In the genomic region with DNA sequence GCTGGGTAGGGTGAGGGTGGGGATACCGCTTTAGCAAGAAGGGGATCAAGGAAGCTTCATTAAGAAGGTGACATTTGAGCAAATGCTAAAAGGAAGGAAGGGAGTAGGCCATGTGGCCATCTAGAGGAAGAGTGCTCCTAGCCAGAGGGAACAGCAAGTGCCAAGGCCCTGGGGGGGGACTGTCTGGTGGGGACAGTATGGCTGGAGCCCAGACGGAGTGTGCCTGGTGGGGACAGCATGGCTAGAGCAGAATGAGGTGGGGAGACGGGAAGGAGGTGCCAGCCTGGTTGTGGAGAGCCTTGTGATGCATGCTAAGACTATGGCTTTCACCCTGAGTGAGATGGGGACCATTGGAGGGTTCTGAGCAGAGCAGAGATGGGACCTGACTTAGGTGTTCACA, we compare ENCODE assay signal across 14 cellular contexts. TPM values are rescaled to one million over a fixed set of nuclear protein-coding genes. Genes with fewer than 3 reads are reported as not detected.
A peak's percentile ranks its signal among the peaks of the same experiment; 100 is the strongest.
DNase-seq lines count a peak whose midpoint lies in the region; ATAC-seq and TF ChIP-seq lines count a peak whose summit lies in the region.
"Had no signal": no experiment of that assay in that cellular context is flagged by ENCODE, and none has a peak within 500 bp of the region (broad histone marks: within the 10 kb centered on the region; RNA-seq: fewer than 3 reads in every experiment).

No MANE protein-coding gene starts in this region.

- CTCF ChIA-PET in CD4-positive, alpha-beta memory T cell (lab: Charles Lee; ENCODE audit: partially characterized antibody), result interaction anchor here (1.0 to 3.4 kb wide), 14 partner anchors 8 to 151 kb away, joined by 3 to 30 read pairs (median 4); partner anchors contain the start of gene B9D2

- peak overlapping the region in 6 of 11 experiments; percentile 5 to 41 (median 32); a peak in 3 of 22 replicates for H3K9ac ChIP-seq in BLaER1 treated with 17β-estradiol and CSF1 and Interleukin-3, amounts not matched to agents 10 nM and 100 nM

- H3K36me3 Mint-ChIP-seq in CD4-positive, alpha-beta memory T cell, result peaks cover 0 to 28% of the 10 kb centered on the region in 2 donors
- peaks cover 29% of the 10 kb centered on the region for H3K36me3 Mint-ChIP-seq in activated T-helper 17 cell treated with anti-CD3 and anti-CD28 coated beads, Interleukin-2, amount 50 U/mL, for 72 hours (ENCODE audit: low read depth)
- H3K36me3 Mint-ChIP-seq in nephron (ENCODE audit: low read depth), result no peaks in the 10 kb centered on the region

- H3K27ac Mint-ChIP-seq in CD4-positive, alpha-beta memory T cell, result peak overlapping the region; percentile 68 to 95 (median 91)
- H3K27ac Mint-ChIP-seq in activated T-helper 17 cell treated with anti-CD3 and anti-CD28 coated beads, Interleukin-2, amount 50 U/mL, for 72 hours, result peak overlapping the region; percentile 94
- H3K27ac Mint-ChIP-seq in nephron, result peak overlapping the region in 1 of 3 experiments; percentile 26
- H3K27ac Mint-ChIP-seq: progenitor cell of endocrine pancreas had no signal

- DNase-seq in CD4-positive, alpha-beta memory T cell, result no peak
- DNase-seq in KBM-7 (no peak), midbrain (lab: John Stamatoyannopoulos, UW) (no peak), NCI-H748 treated with DMSO at 0.1 percent for 48 hours (lab: John Stamatoyannopoulos, UW) (no peak)
- DNase-seq: activated CD4-positive, alpha-beta T cell treated with anti-CD3 and anti-CD28 coated beads, Interleukin-2, amount 50 U/mL, for 1 hour; glutamatergic neuron; islet precursor cell; mucosa of descending colon; NCI-H1694 had no signal

- H3K27me3 Mint-ChIP-seq in CD4-positive, alpha-beta memory T cell, result no peaks in the 10 kb centered on the region
- no peaks in the 10 kb centered on the region for H3K27me3 Mint-ChIP-seq in activated T-helper 17 cell treated with anti-CD3 and anti-CD28 coated beads, Interleukin-2, amount 50 U/mL, for 72 hours
- H3K27me3 Mint-ChIP-seq in nephron (ENCODE audit: low read depth), result peaks cover 32% of the 10 kb centered on the region

- in situ Hi-C loops in KBM-7 (cut with MboI; ENCODE audit: low pct_unique_long_range_greater_than_20kb, low sequenced_read_pairs), result no loop called here

- no peak for TF ChIP-seq CTCF in nephron (IDR thresholded peaks at IDR 0.05; ENCODE audit: unreplicated experiment in 3 of 3)

- H3K27ac ChIP-seq in BLaER1 treated with 17β-estradiol and CSF1 and Interleukin-3, amounts not matched to agents 10 nM and 100 nM, result peak overlapping the region in 4 of 11 experiments; percentile 17 to 39 (median 30); a peak in 5 of 22 replicates
- peak overlapping the region; percentile 40 for H3K27ac ChIP-seq in CD4-positive, alpha-beta memory T cell (ENCODE audit: low read depth, low read length)
- H3K27ac ChIP-seq: thoracic aorta had no signal

- no peak overlapping the region for H3K4me3 ChIP-seq in BLaER1 treated with 17β-estradiol and CSF1 and Interleukin-3, amounts not matched to agents 10 nM and 100 nM
- H3K4me3 ChIP-seq in CD4-positive, alpha-beta memory T cell (ENCODE audit: low read length in 2 of 2), result no peak overlapping the region
- H3K4me3 ChIP-seq: mucosa of descending colon, thoracic aorta had no signal

- peaks cover 27 to 55% (median 49%) of the 10 kb centered on the region in 10 experiments for H3K4me1 ChIP-seq in BLaER1 treated with 17β-estradiol and CSF1 and Interleukin-3, amounts not matched to agents 10 nM and 100 nM
- H3K4me1 ChIP-seq in CD4-positive, alpha-beta memory T cell (ENCODE audit: insufficient read depth, low read length), result peaks cover 50% of the 10 kb centered on the region

- no peaks in the 10 kb centered on the region for H3K9me3 ChIP-seq in BLaER1 treated with 17β-estradiol and CSF1 and Interleukin-3, amounts not matched to agents 10 nM and 100 nM (replicated peaks in 1 of 11)
- H3K9me3 ChIP-seq in CD4-positive, alpha-beta memory T cell (ENCODE audit: control insufficient read depth in 1 of 2, low read length in 2 of 2), result no peaks in the 10 kb centered on the region
- H3K9me3 ChIP-seq: mucosa of descending colon, thoracic aorta had no signal

- H3K4me1 Mint-ChIP-seq in CD4-positive, alpha-beta memory T cell, result peaks cover 37 to 66% (median 50%) of the 10 kb centered on the region in 4 donors
- peaks cover 40% of the 10 kb centered on the region for H3K4me1 Mint-ChIP-seq in activated T-helper 17 cell treated with anti-CD3 and anti-CD28 coated beads, Interleukin-2, amount 50 U/mL, for 72 hours
- H3K4me1 Mint-ChIP-seq in nephron, result peaks cover 22% of the 10 kb centered on the region

- peak overlapping the region in 7 of 8 donors; percentile 51 to 79 (median 64) for H3K4me3 Mint-ChIP-seq in CD4-positive, alpha-beta memory T cell
- H3K4me3 Mint-ChIP-seq in activated T-helper 17 cell treated with anti-CD3 and anti-CD28 coated beads, Interleukin-2, amount 50 U/mL, for 72 hours, result peak overlapping the region; percentile 76
- H3K4me3 Mint-ChIP-seq in nephron, result peak overlapping the region; percentile 82 to 84 (median 82)

- H3K27me3 ChIP-seq in BLaER1 treated with 17β-estradiol and CSF1 and Interleukin-3, amounts not matched to agents 10 nM and 100 nM, result no peaks in the 10 kb centered on the region
- no peaks in the 10 kb centered on the region for H3K27me3 ChIP-seq in CD4-positive, alpha-beta memory T cell (ENCODE audit: insufficient read depth, low read length)

- H3K9me3 Mint-ChIP-seq in CD4-positive, alpha-beta memory T cell, result peaks cover 0 to 6% (median 0%) of the 10 kb centered on the region in 8 donors
- H3K9me3 Mint-ChIP-seq in activated T-helper 17 cell treated with anti-CD3 and anti-CD28 coated beads, Interleukin-2, amount 50 U/mL, for 72 hours, result no peaks in the 10 kb centered on the region
- no peaks in the 10 kb centered on the region for H3K9me3 Mint-ChIP-seq in nephron

- H3K36me3 ChIP-seq in BLaER1 treated with 17β-estradiol and CSF1 and Interleukin-3, amounts not matched to agents 10 nM and 100 nM, result peaks cover 0 to 11% (median 2%) of the 10 kb centered on the region in 11 experiments; a peak in 8 of 22 replicates
- H3K36me3 ChIP-seq in CD4-positive, alpha-beta memory T cell (ENCODE audit: insufficient read depth, low read length), result no peaks in the 10 kb centered on the region
- H3K36me3 ChIP-seq: thoracic aorta had no signal

- intact Hi-C loops in CD4-positive, alpha-beta memory T cell (cut with micrococcal nuclease), result loop anchor here (2.0 kb wide), 1 partner anchor 85 kb away; no protein-coding TSS in a partner anchor

- ATAC-seq in activated T-helper 17 cell treated with anti-CD3 and anti-CD28 coated beads, Interleukin-2, amount 50 U/mL, for 72 hours (replicated peaks), result no peak
- ATAC-seq: mucosa of descending colon had no signal

- POLR2A ChIA-PET in CD4-positive, alpha-beta memory T cell (lab: Charles Lee; ENCODE audit: partially characterized antibody), result interaction anchor here (0.9 to 13.8 kb wide), 6 partner anchors 8 to 193 kb away, joined by 3 to 273 read pairs (median 160); partner anchors contain the start of genes B9D2, CCDC97 and HNRNPUL1

- peaks cover 16 to 48% (median 34%) of the 10 kb centered on the region in 11 experiments for H4K20me1 ChIP-seq in BLaER1 treated with 17β-estradiol and CSF1 and Interleukin-3, amounts not matched to agents 10 nM and 100 nM

- peak overlapping the region in 10 of 11 experiments; percentile 78 to 94 (median 88); a peak in 20 of 22 replicates for H3K4me2 ChIP-seq in BLaER1 treated with 17β-estradiol and CSF1 and Interleukin-3, amounts not matched to agents 10 nM and 100 nM

RNA-seq across cellular contexts. Expression of gene TGFB1, which starts 2.1 kb away (rescaled TPM):
- total RNA-seq in CD4-positive, alpha-beta memory T cell, result 100 to 1,000 TPM; 136 to 143 TPM
- polyA plus RNA-seq in CD4-positive, alpha-beta memory T cell, result 10 to 100 TPM; 28.1 to 83.7 TPM
- 100 to 1,000 TPM; 107 to 158 TPM for total RNA-seq in activated T-helper 17 cell treated with anti-CD3 and anti-CD28 coated beads, Interleukin-2, amount 50 U/mL, for 72 hours

RNA-seq across cellular contexts. Expression of gene B9D2, which starts 8.1 kb away (rescaled TPM):
- total RNA-seq in CD4-positive, alpha-beta memory T cell, result 10 to 100 TPM; 11.6 to 15.2 TPM
- 10 to 100 TPM; 12.9 to 22.4 TPM for polyA plus RNA-seq in CD4-positive, alpha-beta memory T cell
- total RNA-seq in activated T-helper 17 cell treated with anti-CD3 and anti-CD28 coated beads, Interleukin-2, amount 50 U/mL, for 72 hours, result 1 to 10 TPM; 6.7 to 9.5 TPM

RNA-seq across cellular contexts. Expression of gene TMEM91, which starts 20.5 kb away (rescaled TPM):
- 10 to 100 TPM; 14.3 to 16.1 TPM for total RNA-seq in CD4-positive, alpha-beta memory T cell
- 1 to 10 TPM; 4.8 to 4.9 TPM for polyA plus RNA-seq in CD4-positive, alpha-beta memory T cell
- total RNA-seq in activated T-helper 17 cell treated with anti-CD3 and anti-CD28 coated beads, Interleukin-2, amount 50 U/mL, for 72 hours, result 10 to 100 TPM in 1 of 2 donors, 1 to 10 TPM in 1; 3.5 to 15.1 TPM

RNA-seq across cellular contexts. Expression of gene EXOSC5, which starts 41.4 kb away (rescaled TPM):
- 10 to 100 TPM; 18.2 to 23.0 TPM for total RNA-seq in CD4-positive, alpha-beta memory T cell
- 10 to 100 TPM; 46.4 to 58.6 TPM for polyA plus RNA-seq in CD4-positive, alpha-beta memory T cell
- 10 to 100 TPM; 33.0 to 58.7 TPM for total RNA-seq in activated T-helper 17 cell treated with anti-CD3 and anti-CD28 coated beads, Interleukin-2, amount 50 U/mL, for 72 hours

RNA-seq across cellular contexts. Expression of gene BCKDHA, which starts 41.8 kb away (rescaled TPM):
- total RNA-seq in CD4-positive, alpha-beta memory T cell, result 10 to 100 TPM; 23.6 to 27.1 TPM
- 10 to 100 TPM; 59.7 to 65.1 TPM for polyA plus RNA-seq in CD4-positive, alpha-beta memory T cell
- total RNA-seq in activated T-helper 17 cell treated with anti-CD3 and anti-CD28 coated beads, Interleukin-2, amount 50 U/mL, for 72 hours, result 10 to 100 TPM; 19.4 to 48.1 TPM
